ENCODE assay signal across 8 cellular contexts in genomic region chr6:53309059-53309896, GRCh38. TPM values are rescaled to one million over a fixed set of nuclear protein-coding genes. Genes with fewer than 3 reads are reported as not detected.
A peak's percentile ranks its signal among the peaks of the same experiment; 100 is the strongest.
DNase-seq lines count a peak whose midpoint lies in the region; ATAC-seq and TF ChIP-seq lines count a peak whose summit lies in the region.

No MANE protein-coding gene starts in this region.

- peaks cover 4 to 53% (median 37%) of the 10 kb centered on the region in 4 donors for H3K4me1 ChIP-seq in stomach

- H3K36me3 ChIP-seq in stomach, result no peaks in the 10 kb centered on the region

- 49 to 73% (median 60%) methylated on average over 7 of the region's 7 CpGs for WGBS in stomach, 5 donors

- ATAC-seq in GM18508 (IDR thresholded peaks at IDR 0.05; ENCODE audit: insufficient read depth, unreplicated experiment) (peak; percentile 54), HG02943 (IDR thresholded peaks at IDR 0.05; ENCODE audit: low read depth, unreplicated experiment) (peak; percentile 80)

- peak overlapping the region in 2 of 5 donors; percentile 12 to 37 for H3K27ac ChIP-seq in stomach

- POLR2A ChIA-PET in AG04449 (lab: Yijun Ruan, JAX), result no interaction called here

- intact Hi-C loops in stomach (cut with DNase I; ENCODE audit: low total_unique reads), result no loop called here

- no peaks in the 10 kb centered on the region for H3K9me3 ChIP-seq in stomach

- DNase-seq in AG04449 (ENCODE audit: low read depth, low spot score) (peak; percentile 41), NCI-H82 (lab: John Stamatoyannopoulos, UW) (peak; percentile 89), epithelial cell of esophagus (ENCODE audit: low read depth) (peak; percentile 55), stomach (peak; percentile 38), NCI-H128 (lab: John Stamatoyannopoulos, UW; ENCODE audit: unreplicated experiment) (no peak), T-helper 9 cell (no peak)

- CTCF ChIA-PET in AG04449 (lab: Yijun Ruan, JAX), result interaction anchor here (0.9 to 2.0 kb wide), 6 partner anchors 9 to 140 kb away, joined by 3 to 7 read pairs (median 3); no protein-coding TSS in a partner anchor

- TF ChIP-seq CTCF in AG04449 (IDR thresholded peaks at IDR 0.05; ENCODE audit: insufficient read depth, low read length, missing control alignments) (no peak), epithelial cell of esophagus (IDR thresholded peaks at IDR 0.05; ENCODE audit: insufficient read depth, low read depth, low read length, missing control alignments) (no peak), stomach (IDR thresholded peaks at IDR 0.05) (no peak)

- no peak for TF ChIP-seq EP300 in stomach (IDR thresholded peaks at IDR 0.05)

- TF ChIP-seq POLR2A in stomach (IDR thresholded peaks at IDR 0.05), result no peak

- H3K4me3 ChIP-seq in AG04449 (ENCODE audit: low read depth, low read length) (no peak overlapping the region), epithelial cell of esophagus (ENCODE audit: low read length) (no peak overlapping the region), stomach (no peak overlapping the region)

- H3K27me3 ChIP-seq in stomach, result no peaks in the 10 kb centered on the region

RNA-seq across cellular contexts. Expression of gene ELOVL5, which starts 39.5 kb away (rescaled TPM):
- 10 to 100 TPM in 4 of 5 donors, 1 to 10 TPM in 1; 2.6 to 57.8 (median 25.4) TPM for total RNA-seq in stomach
- 10 to 100 TPM in 1 of 3 donors, 1 to 10 TPM in 2; 7.2 to 13.5 (median 8.7) TPM for polyA plus RNA-seq in stomach

Comparison
In these comparisons a context has a peak if more than half of its experiments do, and no peak if none do; other contexts are left out.
1. DNase-seq: peak in AG04449 (single experiment), NCI-H82 (single experiment), epithelial cell of esophagus (single experiment) and stomach (single experiment); none in NCI-H128 (single experiment) and T-helper 9 cell (single experiment).